In the genomic region with DNA sequence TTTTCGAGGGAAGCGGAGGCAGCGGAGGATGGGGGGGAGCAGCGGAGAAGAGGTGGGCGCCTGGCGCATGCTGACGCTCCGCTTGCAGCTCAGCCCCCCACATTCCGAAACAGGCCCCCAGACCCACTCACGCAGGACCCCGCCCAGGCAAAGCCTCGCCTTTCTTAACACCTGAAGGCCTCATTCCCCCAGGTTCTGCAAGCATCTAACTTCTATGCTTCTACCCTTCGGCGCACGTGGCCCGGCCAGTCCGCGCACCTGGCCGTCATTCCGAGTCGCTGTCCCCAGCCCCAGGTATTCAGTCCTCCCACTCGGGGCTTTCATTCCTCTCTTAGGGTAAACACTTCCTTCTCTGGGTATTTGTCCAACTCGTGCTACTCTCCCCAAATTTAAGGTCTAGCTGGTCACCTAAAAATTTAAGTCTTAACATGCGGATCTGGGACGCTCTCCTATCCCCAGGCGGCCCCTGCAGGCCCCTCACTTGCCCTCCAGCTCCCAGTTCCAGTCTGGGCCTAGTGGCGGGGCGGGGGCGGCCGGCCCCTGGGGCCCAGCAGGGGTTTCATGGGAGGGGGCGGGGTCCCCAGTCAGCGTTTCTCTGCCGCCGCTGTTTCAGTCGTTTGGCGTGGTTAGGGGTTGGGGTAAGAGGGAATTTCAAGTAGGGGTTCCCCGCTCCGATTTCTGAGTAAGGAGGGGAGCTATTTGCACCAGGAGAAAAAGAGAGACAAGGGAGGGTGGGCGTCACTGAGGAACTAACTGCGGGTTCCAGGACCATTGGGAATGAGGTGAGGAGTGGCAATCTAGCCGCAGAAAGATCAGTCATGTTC, we compare ENCODE assay signal across 8 cellular contexts. TPM values are rescaled to one million over a fixed set of nuclear protein-coding genes. Genes with fewer than 3 reads are reported as not detected.
DNase-seq lines count a peak whose midpoint lies in the region; ATAC-seq and TF ChIP-seq lines count a peak whose summit lies in the region.

No MANE protein-coding gene starts in this region.

- peak overlapping the region; percentile 85 for H3K4ac ChIP-seq in IMR-90 (ENCODE audit: low read depth, low read length)

- no TSS peak for BruUV-seq in Calu3 (replicated peaks; lab: Mats Ljungman, UMichigan)
- no TSS peak for BruUV-seq in IMR-90 (replicated peaks; lab: Mats Ljungman, UMichigan)

- CTCF ChIA-PET in Calu3 (lab: Charles Lee): interaction anchor here (0.6 to 2.6 kb wide), 8 partner anchors 12 to 1887 kb away, joined by 4 to 15 read pairs (median 8); partner anchors contain the start of genes FLAD1, PBXIP1 and PYGO2
- CTCF ChIA-PET in IMR-90 (lab: Yijun Ruan, JAX): interaction anchor here (0.9 to 2.1 kb wide), 10 partner anchors 18 to 519 kb away, joined by 3 to 11 read pairs (median 4); partner anchors contain the start of genes PBXIP1, PYGO2 and SHC1
- CTCF ChIA-PET in WTC11 (lab: Charles Lee): interaction anchor here (0.6 to 10.3 kb wide), 38 partner anchors 8 to 440 kb away, joined by 3 to 176 read pairs (median 8); partner anchors contain the start of genes ADAM15, EFNA3, EFNA4 and FLAD1

- H2BK15ac ChIP-seq in IMR-90 (ENCODE audit: low read depth, low read length): peak overlapping the region; percentile 22; the same call in 1 of the 3 replicates

- H3K4me3 ChIP-seq in IMR-90 (ENCODE audit: insufficient read depth, low read depth, low read length) (peak overlapping the region; percentile 75), endodermal cell (ENCODE audit: low read length) (peak overlapping the region; percentile 86)

- H3K4me3 Mint-ChIP-seq in Calu3 (ENCODE audit: low read depth, unreplicated experiment) (peak overlapping the region; percentile 94), WTC11 (peak overlapping the region; percentile 88), endodermal cell (peak overlapping the region; percentile 93), neural crest cell (peak overlapping the region; percentile 92)

- H3K23ac ChIP-seq in IMR-90 (ENCODE audit: low read depth, low read length): peak overlapping the region; percentile 76

- peak overlapping the region; percentile 100 for H3K4me2 ChIP-seq in IMR-90 (ENCODE audit: low read depth, low read length)

- H3K27me3 ChIP-seq in IMR-90 (ENCODE audit: control insufficient read depth, insufficient read depth, low read length) (no peaks in the 10 kb centered on the region), endodermal cell (ENCODE audit: control insufficient read depth, insufficient read depth, low read length, poor library complexity, severe bottlenecking) (no peaks in the 10 kb centered on the region)

- TF ChIP-seq RAD21 in IMR-90 (IDR thresholded peaks at IDR 0.05; ENCODE audit: low read length): no peak

- peak overlapping the region; percentile 85 for H2BK5ac ChIP-seq in IMR-90 (ENCODE audit: low read depth, low read length, poor library complexity, severe bottlenecking)

- dilution Hi-C loops in IMR-90 (cut with HindIII; ENCODE audit: low sequenced_read_pairs, unreplicated experiment): no loop called here

- H4K20me1 ChIP-seq in IMR-90 (ENCODE audit: insufficient read depth, low read length): no peaks in the 10 kb centered on the region

- peak overlapping the region; percentile 98 for H2AK9ac ChIP-seq in IMR-90 (replicated peaks; ENCODE audit: low read depth, low read length, poor library complexity)

- no peaks in the 10 kb centered on the region for H3K27me3 Mint-ChIP-seq in Calu3 (ENCODE audit: unreplicated experiment)
- H3K27me3 Mint-ChIP-seq in WTC11 (ENCODE audit: low read depth): no peaks in the 10 kb centered on the region; the same call in 1 of the 2 replicates
- H3K27me3 Mint-ChIP-seq in endodermal cell (ENCODE audit: insufficient read depth): peaks cover 6% of the 10 kb centered on the region
- no peaks in the 10 kb centered on the region for H3K27me3 Mint-ChIP-seq in neural crest cell (ENCODE audit: low read depth)

- peaks cover 43% of the 10 kb centered on the region for H3K4me1 Mint-ChIP-seq in Calu3 (ENCODE audit: low read depth, unreplicated experiment)
- H3K4me1 Mint-ChIP-seq in WTC11: peaks cover 25% of the 10 kb centered on the region
- peaks cover 16% of the 10 kb centered on the region for H3K4me1 Mint-ChIP-seq in endodermal cell
- H3K4me1 Mint-ChIP-seq in neural crest cell: peaks cover 31% of the 10 kb centered on the region

- peaks cover 66% of the 10 kb centered on the region for H3K36me3 Mint-ChIP-seq in Calu3 (ENCODE audit: insufficient read depth, unreplicated experiment)
- H3K36me3 Mint-ChIP-seq in WTC11: no peaks in the 10 kb centered on the region
- H3K36me3 Mint-ChIP-seq in endodermal cell (ENCODE audit: low read depth): no peaks in the 10 kb centered on the region
- H3K36me3 Mint-ChIP-seq in neural crest cell (ENCODE audit: low read depth): no peaks in the 10 kb centered on the region

- intact Hi-C loops in Calu3 (cut with micrococcal nuclease; ENCODE audit: unreplicated experiment) (loop anchor here (10.0 kb wide), 1 partner anchor 55 kb away; the partner anchor contains the start of gene ADAM15), IMR-90 (cut with micrococcal nuclease) (loop anchor here (2.0 to 5.0 kb wide), 3 partner anchors 39 to 63 kb away; partner anchors contain the start of genes ADAM15, PMVK and PYGO2)

- 5% methylated on average over 10 of the region's 41 CpGs; no CpG with 5 or more reads in 1 of the 2 experiments for WGBS in IMR-90 (ENCODE audit: extremely low coverage in 2 of 2, insufficient read length in 1 of 2), 2 experiments
- 1 to 4% methylated on average over 24 to 41 of the region's 41 CpGs for WGBS in endodermal cell (ENCODE audit: insufficient coverage in 1 of 2, insufficient read length in 1 of 2), 2 experiments

- TF ChIP-seq POLR2A in IMR-90 (IDR thresholded peaks at IDR 0.05; ENCODE audit: low read depth, low read length): no peak

- peaks cover 14 to 40% of the 10 kb centered on the region in 2 experiments for H3K79me1 ChIP-seq in IMR-90 (ENCODE audit: low read depth in 1 of 2, low read length in 2 of 2)

- H2BK120ac ChIP-seq in IMR-90 (ENCODE audit: low read depth, low read length): peak overlapping the region; percentile 78; the same call in 1 of the 2 replicates

- peak overlapping the region; percentile 78 for H2AFZ ChIP-seq in IMR-90 (replicated peaks; ENCODE audit: low read length, poor library complexity)

- H3K27ac Mint-ChIP-seq in Calu3 (ENCODE audit: unreplicated experiment): peak overlapping the region; percentile 93
- H3K27ac Mint-ChIP-seq in WTC11: peak overlapping the region; percentile 99
- H3K27ac Mint-ChIP-seq in endodermal cell: peak overlapping the region; percentile 94
- H3K27ac Mint-ChIP-seq in neural crest cell (ENCODE audit: unreplicated experiment): no peak overlapping the region

- H3K9me3 Mint-ChIP-seq in Calu3 (ENCODE audit: low read depth, unreplicated experiment) (no peaks in the 10 kb centered on the region), WTC11 (no peaks in the 10 kb centered on the region), endodermal cell (no peaks in the 10 kb centered on the region), neural crest cell (no peaks in the 10 kb centered on the region)

- H3K9ac ChIP-seq in IMR-90 (ENCODE audit: low read depth, low read length) (peak overlapping the region; percentile 94), endodermal cell (ENCODE audit: extremely low read depth, low read length, poor library complexity, severe bottlenecking) (peak overlapping the region; percentile 11)

- H3K18ac ChIP-seq in IMR-90 (ENCODE audit: low read depth, low read length): peak overlapping the region; percentile 95

- no peak overlapping the region; the same call in 1 of the 2 replicates for H3K56ac ChIP-seq in IMR-90 (ENCODE audit: extremely low read depth, insufficient read depth, low read length)

- peak overlapping the region; percentile 69 for H4K91ac ChIP-seq in IMR-90 (ENCODE audit: insufficient read depth, low read depth, low read length)

- H2AK5ac ChIP-seq in IMR-90 (ENCODE audit: low read depth, low read length): peak overlapping the region; percentile 90

- H3K27ac ChIP-seq in IMR-90 (ENCODE audit: insufficient read depth, low read length) (peak overlapping the region; percentile 91), endodermal cell (ENCODE audit: low read depth, low read length) (peak overlapping the region; percentile 83)

- H4K5ac ChIP-seq in IMR-90 (ENCODE audit: low read depth, low read length): peak overlapping the region; percentile 90

- no peak for ATAC-seq in IMR-90 (ENCODE audit: low read depth)
- no peak for ATAC-seq in WTC11
- ATAC-seq in GM18517 (IDR thresholded peaks at IDR 0.05; ENCODE audit: unreplicated experiment): no peak

- peak overlapping the region; percentile 11; the same call in 1 of the 2 replicates for H2BK20ac ChIP-seq in IMR-90 (ENCODE audit: low read depth, low read length)

- peak overlapping the region; percentile 12 to 90 for H4K8ac ChIP-seq in IMR-90 (ENCODE audit: low read depth in 2 of 2, low read length in 2 of 2)

- peaks cover 8% of the 10 kb centered on the region for H3K9me1 ChIP-seq in IMR-90 (ENCODE audit: insufficient read depth, low read length)

- DNase-seq in Calu3 (peak; percentile 59), IMR-90 (no peak), WTC11 (ENCODE audit: low spot score) (peak; percentile 77), endodermal cell (peak; percentile 86), neural crest cell (ENCODE audit: low read depth, low spot score) (no peak), NCI-H524 (lab: John Stamatoyannopoulos, UW) (no peak), activated gamma-delta T cell (lab: John Stamatoyannopoulos, UW) (no peak)

- POLR2A ChIA-PET in IMR-90 (lab: Charles Lee; ENCODE audit: unreplicated experiment): interaction anchor here (0.6 kb wide), 1 partner anchor 274 kb away, joined by 3 read pairs; the partner anchor contains the start of gene CLK2
- POLR2A ChIA-PET in WTC11 (lab: Charles Lee): interaction anchor here (1.0 to 13.0 kb wide), 11 partner anchors 8 to 194 kb away, joined by 4 to 176 read pairs (median 7); partner anchors contain the start of genes CKS1B, FLAD1, PBXIP1 and PMVK

- in situ Hi-C loops in IMR-90 (cut with MboI; ENCODE audit: low sequenced_read_pairs): no loop called here

- TF ChIP-seq CTCF in Calu3 (IDR thresholded peaks at IDR 0.05; ENCODE audit: unreplicated experiment) (no peak), IMR-90 (conservative IDR thresholded peaks at IDR 0.05; ENCODE audit: low read depth, low read length) (no peak), WTC11 (IDR thresholded peaks at IDR 0.05) (no peak), endodermal cell (conservative IDR thresholded peaks at IDR 0.05) (no peak), neural crest cell (conservative IDR thresholded peaks at IDR 0.05) (no peak)

- H3K14ac ChIP-seq in IMR-90 (replicated peaks; ENCODE audit: low read depth, low read length): peak overlapping the region; percentile 15

- H3K9me3 ChIP-seq in IMR-90 (ENCODE audit: control insufficient read depth, insufficient read depth, low read length) (no peaks in the 10 kb centered on the region), endodermal cell (ENCODE audit: control insufficient read depth, low read length) (no peaks in the 10 kb centered on the region)

- H3K36me3 ChIP-seq in IMR-90 (ENCODE audit: control insufficient read depth, insufficient read depth, low read length): no peaks in the 10 kb centered on the region
- no peaks in the 10 kb centered on the region for H3K36me3 ChIP-seq in endodermal cell (ENCODE audit: control insufficient read depth, insufficient read depth, low read length)

- H3K4me1 ChIP-seq in IMR-90 (ENCODE audit: control insufficient read depth, insufficient read depth, low read length) (peaks cover 15% of the 10 kb centered on the region), endodermal cell (ENCODE audit: control insufficient read depth, insufficient read depth, low read length) (peaks cover 7% of the 10 kb centered on the region)

RNA-seq across cellular contexts. Expression of gene ZBTB7B, which starts 2.7 kb away (rescaled TPM):
- total RNA-seq in Calu3 (2022): 64.7 and 64.9 TPM in 2 replicates
- 7.2 and 7.7 TPM in 2 replicates for total RNA-seq in IMR-90 (2012; rRNA removed)
- 17.4 and 22.4 TPM in 2 replicates for polyA plus RNA-seq in IMR-90 (2012; rRNA removed)
- polyA plus RNA-seq in IMR-90 (2012; cell fraction: cytosol; rRNA removed): 12.4 and 18.5 TPM in 2 replicates
- polyA plus RNA-seq in IMR-90 (2012; cell fraction: nucleus; rRNA removed; ENCODE audit: low replicate concordance): 50.2 and 97.9 TPM in 2 replicates
- total RNA-seq in WTC11 (2021): 29.8 to 32.1 TPM (median 31.5 TPM) in 3 replicates
- total RNA-seq in endodermal cell: 10 to 100 TPM; 21.2 to 23.3 TPM
- polyA plus RNA-seq in endodermal cell (2013, experiment 1 of 2): 7.4 TPM
- polyA plus RNA-seq in endodermal cell (2013, experiment 2 of 2): 7.0 TPM
- 5.9 and 6.9 TPM in 2 replicates for total RNA-seq in neural crest cell

RNA-seq across cellular contexts. Expression of gene LENEP, which starts 6.5 kb away (rescaled TPM):
- total RNA-seq in Calu3 (2022) (1.1 and 1.5 TPM in 2 replicates), IMR-90 (2012; rRNA removed) (not detected in 2 replicates), WTC11 (2021) (0.48 to 1.2 TPM in 2 of 3 replicates, not detected in the other), endodermal cell (1 to 10 TPM in 1 of 2 donors, not detected in 1; 2.0 TPM), neural crest cell (1.9 and 2.5 TPM in 2 replicates)
- polyA plus RNA-seq in IMR-90 (2012; rRNA removed): not detected in 2 replicates
- polyA plus RNA-seq in IMR-90 (2012; cell fraction: cytosol; rRNA removed): not detected in 2 replicates
- not detected in 2 replicates for polyA plus RNA-seq in IMR-90 (2012; cell fraction: nucleus; rRNA removed; ENCODE audit: low replicate concordance)
- not detected for polyA plus RNA-seq in endodermal cell (2013, experiment 1 of 2)
- not detected for polyA plus RNA-seq in endodermal cell (2013, experiment 2 of 2)

RNA-seq across cellular contexts. Expression of gene FLAD1, which starts 16.7 kb away (rescaled TPM):
- 74.3 and 75.1 TPM in 2 replicates for total RNA-seq in Calu3 (2022)
- 19.7 and 26.3 TPM in 2 replicates for total RNA-seq in IMR-90 (2012; rRNA removed)
- 37.3 and 39.9 TPM in 2 replicates for polyA plus RNA-seq in IMR-90 (2012; rRNA removed)
- polyA plus RNA-seq in IMR-90 (2012; cell fraction: cytosol; rRNA removed): 25.2 and 28.5 TPM in 2 replicates
- 46.1 and 80.6 TPM in 2 replicates for polyA plus RNA-seq in IMR-90 (2012; cell fraction: nucleus; rRNA removed; ENCODE audit: low replicate concordance)
- 71.1 to 88.3 TPM (median 71.2 TPM) in 3 replicates for total RNA-seq in WTC11 (2021)
- total RNA-seq in endodermal cell: 10 to 100 TPM; 61.9 to 65.0 TPM
- 54.8 TPM for polyA plus RNA-seq in endodermal cell (2013, experiment 1 of 2)
- 47.4 TPM for polyA plus RNA-seq in endodermal cell (2013, experiment 2 of 2)
- total RNA-seq in neural crest cell: 76.3 and 81.9 TPM in 2 replicates

RNA-seq across cellular contexts. Expression of gene CKS1B, which starts 25.4 kb away (rescaled TPM):
- 182 and 230 TPM in 2 replicates for total RNA-seq in Calu3 (2022)
- 129 and 140 TPM in 2 replicates for total RNA-seq in IMR-90 (2012; rRNA removed)
- polyA plus RNA-seq in IMR-90 (2012; rRNA removed): 195 and 272 TPM in 2 replicates
- polyA plus RNA-seq in IMR-90 (2012; cell fraction: cytosol; rRNA removed): 48.5 and 174 TPM in 2 replicates
- polyA plus RNA-seq in IMR-90 (2012; cell fraction: nucleus; rRNA removed; ENCODE audit: low replicate concordance): 12.1 and 45.9 TPM in 2 replicates
- 258 to 301 TPM (median 278 TPM) in 3 replicates for total RNA-seq in WTC11 (2021)
- total RNA-seq in endodermal cell: 100 to 1,000 TPM; 145 to 229 TPM
- 355 TPM for polyA plus RNA-seq in endodermal cell (2013, experiment 1 of 2)
- polyA plus RNA-seq in endodermal cell (2013, experiment 2 of 2): 371 TPM
- 211 and 217 TPM in 2 replicates for total RNA-seq in neural crest cell

RNA-seq across cellular contexts. Expression of gene SHC1, which starts 29.3 kb away (rescaled TPM):
- total RNA-seq in Calu3 (2022) (73.5 and 77.5 TPM in 2 replicates), IMR-90 (2012; rRNA removed) (291 and 355 TPM in 2 replicates), WTC11 (2021) (180 to 199 TPM (median 180 TPM) in 3 replicates), endodermal cell (100 to 1,000 TPM; 157 to 231 TPM), neural crest cell (90.3 and 92.9 TPM in 2 replicates)
- 337 and 352 TPM in 2 replicates for polyA plus RNA-seq in IMR-90 (2012; rRNA removed)
- polyA plus RNA-seq in IMR-90 (2012; cell fraction: cytosol; rRNA removed): 216 and 285 TPM in 2 replicates
- 1,266 and 1,683 TPM in 2 replicates for polyA plus RNA-seq in IMR-90 (2012; cell fraction: nucleus; rRNA removed; ENCODE audit: low replicate concordance)
- 134 TPM for polyA plus RNA-seq in endodermal cell (2013, experiment 1 of 2)
- polyA plus RNA-seq in endodermal cell (2013, experiment 2 of 2): 135 TPM

Comparison
In these comparisons a context has a peak if more than half of its experiments do, and no peak if none do; other contexts are left out.
1. DNase-seq: peak in Calu3 (single experiment), WTC11 (single experiment) and endodermal cell (single experiment); none in IMR-90 (single experiment), neural crest cell (single experiment), NCI-H524 (0 of 2) and activated gamma-delta T cell (single experiment).
2. Peak in every context shown above with its lines, with median percentiles within 50 percentile points of each other: H3K4me3 Mint-ChIP-seq.